In genomic region chr3:31479431-31479830, GRCh38 we compare ENCODE assay signal across 7 cellular contexts.
"Had no signal": no experiment of that assay in that cellular context is flagged by ENCODE, and none has a peak within 500 bp of the region (broad histone marks: within the 10 kb centered on the region; RNA-seq: fewer than 3 reads in every experiment).

No MANE protein-coding gene starts in this region.

- H3K4me3 ChIP-seq: GM23338 had no signal

- FAIRE-seq: H1, H54, HTR-8/SVneo had no signal

- ATAC-seq: GM23338 had no signal

- DNase-seq: H9, HCEC 1CT, IMR-90 had no signal

- H2AFZ ChIP-seq: GM23338 had no signal

- H3K4me2 ChIP-seq: GM23338 had no signal
